Comparison of ENCODE assay signal across 8 cellular contexts in genomic region chr22:31489632-31490495, GRCh38. TPM values are rescaled to one million over a fixed set of nuclear protein-coding genes. Genes with fewer than 3 reads are reported as not detected.
DNase-seq lines count a peak whose midpoint lies in the region; ATAC-seq and TF ChIP-seq lines count a peak whose summit lies in the region.

TSS of gene EIF4ENIF1 (minus strand) at chr22:31489842. CDS start at chr22:31488718, 1,124 bp downstream.

- ATAC-seq in GM21381 (IDR thresholded peaks at IDR 0.05; ENCODE audit: unreplicated experiment), result peak; percentile 35
- peak; percentile 68 for ATAC-seq in activated T-helper 17 cell treated with anti-CD3 and anti-CD28 coated beads, Interleukin-2, amount 50 U/mL, for 72 hours (replicated peaks)
- peak; percentile 82 to 90 (median 84) for ATAC-seq in natural killer cell
- peak; percentile 61 to 71 for ATAC-seq in stimulated activated naive B cell treated with anti-CD40 and anti-IgM and Interleukin-4, amounts not matched to agents 10 μg/mL and 1 μg/mL and 100 μg/mL, for 72 hours (replicated peaks)

- no peak for TF ChIP-seq CTCF in fibroblast of mammary gland (conservative IDR thresholded peaks at IDR 0.05; ENCODE audit: control insufficient read depth, insufficient read depth, low read depth, low read length)
- no peak for TF ChIP-seq CTCF in natural killer cell (IDR thresholded peaks at IDR 0.05)

- peak within 1 kb of the TSS; percentile 95 for H3K27ac Mint-ChIP-seq in activated T-helper 17 cell treated with anti-CD3 and anti-CD28 coated beads, Interleukin-2, amount 50 U/mL, for 72 hours
- peak within 1 kb of the TSS; percentile 95 to 97 for H3K27ac Mint-ChIP-seq in natural killer cell
- H3K27ac Mint-ChIP-seq in stimulated activated naive B cell treated with anti-CD40 and anti-IgM and Interleukin-4, amounts not matched to agents 10 μg/mL and 1 μg/mL and 100 μg/mL, for 72 hours, result peak within 1 kb of the TSS; percentile 99

- no peaks in the 10 kb centered on the region for H3K27me3 Mint-ChIP-seq in activated T-helper 17 cell treated with anti-CD3 and anti-CD28 coated beads, Interleukin-2, amount 50 U/mL, for 72 hours
- H3K27me3 Mint-ChIP-seq in natural killer cell (ENCODE audit: low read depth in 2 of 2), result no peaks in the 10 kb centered on the region
- no peaks in the 10 kb centered on the region for H3K27me3 Mint-ChIP-seq in stimulated activated naive B cell treated with anti-CD40 and anti-IgM and Interleukin-4, amounts not matched to agents 10 μg/mL and 1 μg/mL and 100 μg/mL, for 72 hours

- no peaks in the 10 kb centered on the region for H3K9me3 Mint-ChIP-seq in activated T-helper 17 cell treated with anti-CD3 and anti-CD28 coated beads, Interleukin-2, amount 50 U/mL, for 72 hours
- H3K9me3 Mint-ChIP-seq in natural killer cell, result no peaks in the 10 kb centered on the region
- H3K9me3 Mint-ChIP-seq in stimulated activated naive B cell treated with anti-CD40 and anti-IgM and Interleukin-4, amounts not matched to agents 10 μg/mL and 1 μg/mL and 100 μg/mL, for 72 hours, result no peaks in the 10 kb centered on the region

- H3K4me3 Mint-ChIP-seq in activated T-helper 17 cell treated with anti-CD3 and anti-CD28 coated beads, Interleukin-2, amount 50 U/mL, for 72 hours, result peak within 1 kb of the TSS; percentile 92
- H3K4me3 Mint-ChIP-seq in natural killer cell, result peak within 1 kb of the TSS; percentile 97
- H3K4me3 Mint-ChIP-seq in stimulated activated naive B cell treated with anti-CD40 and anti-IgM and Interleukin-4, amounts not matched to agents 10 μg/mL and 1 μg/mL and 100 μg/mL, for 72 hours, result peak within 1 kb of the TSS; percentile 92 to 96

- peak within 1 kb of the TSS; percentile 74 for H3K4me3 ChIP-seq in fibroblast of mammary gland (ENCODE audit: control insufficient read depth, low read depth, low read length)

- intact Hi-C loops in natural killer cell (cut with micrococcal nuclease), result loop anchor here (5.0 to 10.0 kb wide), 2 partner anchors 37 to 145 kb away; partner anchors contain the start of gene PATZ1

- peaks cover 49% of the 10 kb centered on the region for H3K36me3 Mint-ChIP-seq in activated T-helper 17 cell treated with anti-CD3 and anti-CD28 coated beads, Interleukin-2, amount 50 U/mL, for 72 hours (ENCODE audit: low read depth)
- no peaks in the 10 kb centered on the region for H3K36me3 Mint-ChIP-seq in natural killer cell
- peaks cover 9 to 11% of the 10 kb centered on the region in 2 donors for H3K36me3 Mint-ChIP-seq in stimulated activated naive B cell treated with anti-CD40 and anti-IgM and Interleukin-4, amounts not matched to agents 10 μg/mL and 1 μg/mL and 100 μg/mL, for 72 hours

- H3K4me1 Mint-ChIP-seq in activated T-helper 17 cell treated with anti-CD3 and anti-CD28 coated beads, Interleukin-2, amount 50 U/mL, for 72 hours, result peaks cover 27% of the 10 kb centered on the region
- peaks cover 26% of the 10 kb centered on the region in 2 donors for H3K4me1 Mint-ChIP-seq in natural killer cell
- H3K4me1 Mint-ChIP-seq in stimulated activated naive B cell treated with anti-CD40 and anti-IgM and Interleukin-4, amounts not matched to agents 10 μg/mL and 1 μg/mL and 100 μg/mL, for 72 hours, result peaks cover 14 to 58% of the 10 kb centered on the region in 2 donors

- DNase-seq in COLO668 (lab: John Stamatoyannopoulos, UW; ENCODE audit: unreplicated experiment), result peak; percentile 87
- peak; percentile 88 for DNase-seq in HuH-7.5 (ENCODE audit: low spot score)
- peak; percentile 90 for DNase-seq in RPMI8226
- DNase-seq in fibroblast of mammary gland (ENCODE audit: low read depth), result peak; percentile 72
- DNase-seq in natural killer cell, result peak; percentile 78
- DNase-seq in stimulated activated naive B cell treated with anti-CD40 and anti-IgM and Interleukin-4, amounts not matched to agents 10 μg/mL and 1 μg/mL and 100 μg/mL, for 72 hours, result peak; percentile 74

RNA-seq across cellular contexts. Expression of gene EIF4ENIF1, which starts in this region (rescaled TPM):
- 10 to 100 TPM; 31.5 to 41.0 TPM for total RNA-seq in activated T-helper 17 cell treated with anti-CD3 and anti-CD28 coated beads, Interleukin-2, amount 50 U/mL, for 72 hours
- 10 to 100 TPM; 31.1 to 41.7 (median 41.2) TPM for total RNA-seq in natural killer cell

Comparison
In these comparisons a context has a peak if more than half of its experiments do, and no peak if none do; other contexts are left out.
1. Peak in every context shown above with its lines: DNase-seq, ATAC-seq and H3K4me3 ChIP-seq.